21 cellular contexts compared by ENCODE assay signal in the genomic region with DNA sequence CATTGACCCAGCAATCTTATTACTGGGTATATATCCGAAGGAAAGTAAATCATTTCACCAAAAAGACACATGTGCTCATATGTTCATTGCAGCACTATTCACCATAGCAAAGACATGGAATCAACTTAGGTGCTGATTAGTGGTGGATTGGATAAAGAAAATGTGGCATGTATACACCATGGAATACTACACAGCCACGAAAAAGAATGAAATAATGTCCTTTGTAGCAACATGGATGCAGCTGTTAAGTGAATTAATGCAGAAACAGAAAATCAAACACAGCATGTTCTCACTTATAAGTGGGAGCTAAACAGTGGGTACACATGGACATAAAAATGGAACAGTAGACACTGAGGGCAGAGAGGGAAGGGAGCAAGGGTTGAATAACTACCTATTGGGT. TPM values are rescaled to one million over a fixed set of nuclear protein-coding genes. Genes with fewer than 3 reads are reported as not detected.
"Had no signal": no experiment of that assay in that cellular context is flagged by ENCODE, and none has a peak within 500 bp of the region (broad histone marks: within the 10 kb centered on the region; RNA-seq: fewer than 3 reads in every experiment).

No MANE protein-coding gene starts in this region.

RNA-seq across cellular contexts. Expression of a gene that starts 11.5 kb away (rescaled TPM):
- total RNA-seq: activated naive CD4-positive, alpha-beta T cell treated with anti-CD3 and anti-CD28 coated beads for 36 hours; activated naive CD4-positive, alpha-beta T cell treated with anti-CD3 and anti-CD28 coated beads, Interleukin-2, amount 50 U/mL, for 72 hours; activated naive CD8-positive, alpha-beta T cell treated with anti-CD3 and anti-CD28 coated beads for 36 hours; activated naive CD8-positive, alpha-beta T cell treated with anti-CD3 and anti-CD28 coated beads, Interleukin-2, amount 10 ng/mL, durations not matched to agents 7 days and 5 days; activated T-cell treated with anti-CD3 and anti-CD28 coated beads, Interleukin-2, amount 50 U/mL, for 4 hours; activated T-cell treated with anti-CD3 and anti-CD28 coated beads, Interleukin-2, amount 50 U/mL, for 72 hours; activated T-helper 1 cell treated with anti-CD3 and anti-CD28 coated beads, Interleukin-12 subunit alpha, Interleukin-12 subunit beta, Interleukin-2, Interleukin-4 antibody, amounts not matched to agents 30 ng/mL and 10 ng/mL and 1 ng/mL, durations not matched to agents 14 hours and 24 hours and 36 hours; activated T-helper 17 cell treated with anti-CD3 and anti-CD28 coated beads, Interleukin-2, amount 50 U/mL, for 72 hours; activated T-helper 2 cell treated with anti-CD3 and anti-CD28 coated beads, Interferon-gamma antibody, Interleukin-2, Interleukin-4, amounts not matched to agents 10 μg/mL and 5 μg/mL and 100 μg/mL, durations not matched to agents 14 hours and 24 hours and 36 hours; adrenal gland; aorta; ascending aorta; astrocyte; body of pancreas; breast epithelium; bronchial epithelial cell; cardiac muscle cell; cardiac septum; cerebellum; chondrocyte had no signal
- polyA plus RNA-seq: adipose tissue, adrenal gland, aorta, cardiac muscle cell had no signal
